ENCODE assay signal across 8 cellular contexts in genomic region chr19:41351339-41352245, GRCh38. TPM values are rescaled to one million over a fixed set of nuclear protein-coding genes. Genes with fewer than 3 reads are reported as not detected.
DNase-seq lines count a peak whose midpoint lies in the region; TF ChIP-seq lines count a peak whose summit lies in the region.

No MANE protein-coding gene starts in this region.

- H3K27ac Mint-ChIP-seq in MCF 10A (ENCODE audit: low read depth, unreplicated experiment), result no peak overlapping the region

- H3K9me3 ChIP-seq in HUES48 (ENCODE audit: control insufficient read depth, insufficient read depth, low read length), result no peaks in the 10 kb centered on the region

- H3K27me3 ChIP-seq in HUES48 (ENCODE audit: control insufficient read depth, insufficient read depth, low read length), result peaks cover 38% of the 10 kb centered on the region

- H3K36me3 ChIP-seq in HUES48 (ENCODE audit: control insufficient read depth, insufficient read depth, low read length), result no peaks in the 10 kb centered on the region

- POLR2A ChIA-PET in MCF 10A (lab: Yijun Ruan, JAX), result interaction anchor here (0.6 to 3.4 kb wide), 15 partner anchors 12 to 456 kb away, joined by 3 to 41 read pairs (median 4); partner anchors contain the start of genes B9D2, CCDC97, DMAC2 and EXOSC5

- no peaks in the 10 kb centered on the region for H3K4me1 ChIP-seq in HUES48 (ENCODE audit: control insufficient read depth, insufficient read depth, low read length)

- peak overlapping the region; percentile 74 for H3K4me3 ChIP-seq in HUES48 (ENCODE audit: low read depth, low read length)
- H3K4me3 ChIP-seq in WI38 (ENCODE audit: low read depth, low read length), result peak overlapping the region; percentile 92

- H3K9me3 Mint-ChIP-seq in MCF 10A (ENCODE audit: unreplicated experiment), result no peaks in the 10 kb centered on the region

- peaks cover 24% of the 10 kb centered on the region for H3K4me1 Mint-ChIP-seq in MCF 10A (ENCODE audit: insufficient read depth, unreplicated experiment)

- peak overlapping the region; percentile 98 for H3K4me3 Mint-ChIP-seq in MCF 10A (ENCODE audit: unreplicated experiment)

- CTCF ChIA-PET in MCF 10A (lab: Yijun Ruan, JAX), result interaction anchor here (0.7 to 5.2 kb wide), 5 partner anchors 13 to 620 kb away, joined by 3 to 34 read pairs (median 3); partner anchors contain the start of gene B9D2

- H3K27ac ChIP-seq in HUES48 (ENCODE audit: low read depth, low read length), result no peak overlapping the region

- TF ChIP-seq CTCF in WI38 (IDR thresholded peaks at IDR 0.05; ENCODE audit: low read depth, low read length) (no peak), MCF 10A (IDR thresholded peaks at IDR 0.05; ENCODE audit: unreplicated experiment) (no peak)

- H3K27me3 Mint-ChIP-seq in MCF 10A (ENCODE audit: insufficient read depth, unreplicated experiment), result no peaks in the 10 kb centered on the region

- H3K9ac ChIP-seq in HUES48 (ENCODE audit: low read depth, low read length), result no peak overlapping the region

- intact Hi-C loops in MCF 10A (cut with micrococcal nuclease), result loop anchor here (2.0 to 5.0 kb wide), 4 partner anchors 25 to 89 kb away; partner anchors contain the start of genes BCKDHA, CCDC97, EXOSC5 and HNRNPUL1

- peaks cover 30% of the 10 kb centered on the region for H3K36me3 Mint-ChIP-seq in MCF 10A (ENCODE audit: insufficient read depth, unreplicated experiment)

- DNase-seq in AG20443 (ENCODE audit: low spot score) (peak; percentile 92), MCF 10A (ENCODE audit: unreplicated experiment) (peak; percentile 41), kidney glomerular epithelial cell (lab: John Stamatoyannopoulos, UW) (peak; percentile 22), cerebellar cortex (ENCODE audit: low spot score) (no peak)
- DNase-seq in stimulated activated CD4-positive, alpha-beta T cell treated with anti-CD3 and anti-CD28 coated beads, Interleukin-1b, Interleukin-23, amount 100 ng/mL, for 48 hours, result peak; percentile 80

- no TSS peak for BruUV-seq in MCF 10A (replicated peaks; lab: Mats Ljungman, UMichigan)

- peak; percentile 70 for TF ChIP-seq POLR2A in GM19193 (IDR thresholded peaks at IDR 0.05; ENCODE audit: extremely low read depth, insufficient read depth, insufficient read length)

RNA-seq across cellular contexts. Expression of gene TGFB1, which starts 2.1 kb away (rescaled TPM):
- 27.8 and 33.7 TPM in 2 replicates for total RNA-seq in MCF 10A (2022)

RNA-seq across cellular contexts. Expression of gene B9D2, which starts 12.4 kb away (rescaled TPM):
- total RNA-seq in MCF 10A (2022), result 5.5 and 5.7 TPM in 2 replicates

RNA-seq across cellular contexts. Expression of gene TMEM91, which starts 24.7 kb away (rescaled TPM):
- total RNA-seq in MCF 10A (2022), result 6.1 and 8.3 TPM in 2 replicates

RNA-seq across cellular contexts. Expression of gene CCDC97, which starts 41.6 kb away (rescaled TPM):
- 25.0 and 28.5 TPM in 2 replicates for total RNA-seq in MCF 10A (2022)

RNA-seq across cellular contexts. Expression of gene EXOSC5, which starts 45.6 kb away (rescaled TPM):
- 38.1 and 45.8 TPM in 2 replicates for total RNA-seq in MCF 10A (2022)
